17 cellular contexts compared by ENCODE assay signal in genomic region chr1:30419246-30419720, GRCh38.
A peak's percentile ranks its signal among the peaks of the same experiment; 100 is the strongest.
DNase-seq lines count a peak whose midpoint lies in the region; ATAC-seq and TF ChIP-seq lines count a peak whose summit lies in the region.
"Had no signal": no experiment of that assay in that cellular context is flagged by ENCODE, and none has a peak within 500 bp of the region (broad histone marks: within the 10 kb centered on the region; RNA-seq: fewer than 3 reads in every experiment).

No MANE protein-coding gene starts in this region.

- H3K4me3 Mint-ChIP-seq in natural killer cell (no peak overlapping the region), endodermal cell (no peak overlapping the region), osteocyte (ENCODE audit: unreplicated experiment) (no peak overlapping the region)
- H3K4me3 Mint-ChIP-seq in natural killer cell treated with Interleukin-12 subunit alpha and Interleukin-12 subunit beta and Interleukin-15 and Interleukin-18, amount 100 ng/mL, for 72 hours, result no peak overlapping the region
- H3K4me3 Mint-ChIP-seq: CD14-positive monocyte had no signal

- H3K27ac Mint-ChIP-seq in natural killer cell, result no peak overlapping the region
- no peak overlapping the region for H3K27ac Mint-ChIP-seq in natural killer cell treated with Interleukin-12 subunit alpha and Interleukin-12 subunit beta and Interleukin-15 and Interleukin-18, amount 100 ng/mL, for 72 hours
- H3K27ac Mint-ChIP-seq in endodermal cell, result no peak overlapping the region
- H3K27ac Mint-ChIP-seq in osteocyte (ENCODE audit: unreplicated experiment), result no peak overlapping the region

- H3K27ac ChIP-seq in endodermal cell (ENCODE audit: low read depth, low read length) (no peak overlapping the region), vagina (no peak overlapping the region), brain microvascular endothelial cell (no peak overlapping the region)
- H3K27ac ChIP-seq: KMS-11 had no signal

- in situ Hi-C loops in brain microvascular endothelial cell (cut with HindIII; ENCODE audit: low pct_ligation_motif_present, low sequenced_read_pairs), result no loop called here

- H3K36me3 Mint-ChIP-seq in natural killer cell (no peaks in the 10 kb centered on the region), endodermal cell (ENCODE audit: low read depth) (no peaks in the 10 kb centered on the region), osteocyte (ENCODE audit: unreplicated experiment) (no peaks in the 10 kb centered on the region)
- no peaks in the 10 kb centered on the region for H3K36me3 Mint-ChIP-seq in natural killer cell treated with Interleukin-12 subunit alpha and Interleukin-12 subunit beta and Interleukin-15 and Interleukin-18, amount 100 ng/mL, for 72 hours
- H3K36me3 Mint-ChIP-seq: CD14-positive monocyte had no signal

- H3K27me3 ChIP-seq in endodermal cell (ENCODE audit: control insufficient read depth, insufficient read depth, low read length, poor library complexity, severe bottlenecking) (no peaks in the 10 kb centered on the region), vagina (no peaks in the 10 kb centered on the region), brain microvascular endothelial cell (replicated peaks) (no peaks in the 10 kb centered on the region)

- H3K9me3 ChIP-seq in endodermal cell (ENCODE audit: control insufficient read depth, low read length), result no peaks in the 10 kb centered on the region
- H3K9me3 ChIP-seq in vagina, result no peaks in the 10 kb centered on the region

- no peak overlapping the region for H3K9ac ChIP-seq in endodermal cell (ENCODE audit: extremely low read depth, low read length, poor library complexity, severe bottlenecking)
- H3K9ac ChIP-seq: KMS-11 had no signal

- no peak for TF ChIP-seq CTCF in natural killer cell (IDR thresholded peaks at IDR 0.05)
- TF ChIP-seq CTCF in endodermal cell (conservative IDR thresholded peaks at IDR 0.05), result no peak
- no peak for TF ChIP-seq CTCF in osteocyte (IDR thresholded peaks at IDR 0.05)
- TF ChIP-seq CTCF in vagina (IDR thresholded peaks at IDR 0.05), result no peak
- TF ChIP-seq CTCF in brain microvascular endothelial cell (IDR thresholded peaks at IDR 0.05; ENCODE audit: low read depth, low read length, missing control alignments), result no peak

- H3K36me3 ChIP-seq in endodermal cell (ENCODE audit: control insufficient read depth, insufficient read depth, low read length) (no peaks in the 10 kb centered on the region), vagina (no peaks in the 10 kb centered on the region), brain microvascular endothelial cell (replicated peaks) (no peaks in the 10 kb centered on the region)

- no peak for TF ChIP-seq POLR2A in vagina (IDR thresholded peaks at IDR 0.05)

- DNase-seq in natural killer cell, result peak; percentile 1
- DNase-seq in natural killer cell treated with Interleukin-12 subunit alpha and Interleukin-12 subunit beta and Interleukin-15 and Interleukin-18, amount 100 ng/mL, for 72 hours (ENCODE audit: low spot score), result no peak
- DNase-seq in endodermal cell, result peak; percentile 62
- DNase-seq in osteocyte (ENCODE audit: extremely low spot score, unreplicated experiment), result peak; percentile 68
- peak; percentile 71 to 87 for DNase-seq in vagina (ENCODE audit: extremely low spot score in 2 of 2)
- DNase-seq in brain microvascular endothelial cell, result no peak
- DNase-seq in HUDEP-2 (lab: John Stamatoyannopoulos, UW; ENCODE audit: unreplicated experiment in 76 of 76), result no peak
- no peak for DNase-seq in NCI-H82 (lab: John Stamatoyannopoulos, UW)
- DNase-seq: DMS 273 treated with DMSO at 0.1 percent for 48 hours, DND-41, MV-4-11, NCI-H1694 treated with DMSO at 0.1 percent for 48 hours, NCI-H226, NCI-H524, SIG-M5 had no signal

- H3K4me1 Mint-ChIP-seq in natural killer cell (no peaks in the 10 kb centered on the region), endodermal cell (peaks cover 7% of the 10 kb centered on the region), osteocyte (ENCODE audit: unreplicated experiment) (no peaks in the 10 kb centered on the region)
- H3K4me1 Mint-ChIP-seq in natural killer cell treated with Interleukin-12 subunit alpha and Interleukin-12 subunit beta and Interleukin-15 and Interleukin-18, amount 100 ng/mL, for 72 hours (ENCODE audit: low read depth in 2 of 2), result no peaks in the 10 kb centered on the region
- H3K4me1 Mint-ChIP-seq: CD14-positive monocyte had no signal

- ATAC-seq in natural killer cell, result no peak
- no peak for ATAC-seq in natural killer cell treated with Interleukin-12 subunit alpha and Interleukin-12 subunit beta and Interleukin-15 and Interleukin-18, amount 100 ng/mL, for 72 hours

- H3K4me3 ChIP-seq in endodermal cell (ENCODE audit: low read length), result no peak overlapping the region
- no peak overlapping the region for H3K4me3 ChIP-seq in vagina
- H3K4me3 ChIP-seq in brain microvascular endothelial cell (ENCODE audit: low read depth, low read length), result no peak overlapping the region

- intact Hi-C loops in natural killer cell (cut with micrococcal nuclease) (no loop called here), vagina (cut with DNase I) (no loop called here)

- H3K4me1 ChIP-seq in endodermal cell (ENCODE audit: control insufficient read depth, insufficient read depth, low read length), result peaks cover 2% of the 10 kb centered on the region
- H3K4me1 ChIP-seq in vagina, result no peaks in the 10 kb centered on the region

- H3K27me3 Mint-ChIP-seq in natural killer cell (ENCODE audit: low read depth in 2 of 2), result peaks cover 3 to 5% of the 10 kb centered on the region in 2 donors
- H3K27me3 Mint-ChIP-seq in natural killer cell treated with Interleukin-12 subunit alpha and Interleukin-12 subunit beta and Interleukin-15 and Interleukin-18, amount 100 ng/mL, for 72 hours, result peaks cover 0 to 2% of the 10 kb centered on the region in 2 donors
- peaks cover 3% of the 10 kb centered on the region for H3K27me3 Mint-ChIP-seq in endodermal cell (ENCODE audit: insufficient read depth)
- no peaks in the 10 kb centered on the region for H3K27me3 Mint-ChIP-seq in osteocyte (ENCODE audit: unreplicated experiment)

- 91 to 100% methylated on average over 3 to 4 of the region's 4 CpGs for WGBS in endodermal cell (ENCODE audit: insufficient coverage in 1 of 2, insufficient read length in 1 of 2), 2 experiments

- no peaks in the 10 kb centered on the region for H3K9me3 Mint-ChIP-seq in natural killer cell
- H3K9me3 Mint-ChIP-seq in natural killer cell treated with Interleukin-12 subunit alpha and Interleukin-12 subunit beta and Interleukin-15 and Interleukin-18, amount 100 ng/mL, for 72 hours, result no peaks in the 10 kb centered on the region
- H3K9me3 Mint-ChIP-seq in endodermal cell, result no peaks in the 10 kb centered on the region
- no peaks in the 10 kb centered on the region for H3K9me3 Mint-ChIP-seq in osteocyte (ENCODE audit: unreplicated experiment)
- H3K9me3 Mint-ChIP-seq: CD14-positive monocyte had no signal

Comparison
In these comparisons a context has a peak if more than half of its experiments do, and no peak if none do; other contexts are left out.
1. DNase-seq: peak in natural killer cell (single experiment), endodermal cell (single experiment), osteocyte (single experiment) and vagina (2 of 2); none in natural killer cell treated with Interleukin-12 subunit alpha and Interleukin-12 subunit beta and Interleukin-15 and Interleukin-18, amount 100 ng/mL, for 72 hours (single experiment), brain microvascular endothelial cell (single experiment), HUDEP-2 (0 of 76) and NCI-H82 (single experiment).